ENCODE assay signal across 10 cellular contexts in the genomic region with DNA sequence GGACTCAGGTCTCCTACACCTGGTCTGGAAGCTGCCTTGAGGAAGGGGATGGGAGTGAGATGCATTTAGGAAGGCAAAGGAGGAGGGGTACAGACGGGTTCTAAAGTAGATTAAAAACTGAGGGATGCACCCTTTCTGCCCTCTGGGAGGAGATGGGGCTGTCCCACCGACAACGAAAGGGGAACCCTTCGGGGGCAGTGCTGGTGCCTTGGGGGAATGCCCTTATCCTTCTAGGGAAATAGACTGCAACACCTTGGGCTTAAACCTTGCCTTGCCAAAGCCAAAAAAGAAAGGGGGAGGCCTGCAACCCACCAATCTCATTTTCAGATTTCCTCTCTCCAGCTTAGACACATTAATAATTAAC.
DNase-seq lines count a peak whose midpoint lies in the region; ATAC-seq, FAIRE-seq and TF ChIP-seq lines count a peak whose summit lies in the region.
"Had no signal": no experiment of that assay in that cellular context is flagged by ENCODE, and none has a peak within 500 bp of the region (broad histone marks: within the 10 kb centered on the region; RNA-seq: fewer than 3 reads in every experiment).

No MANE protein-coding gene starts in this region.

- ATAC-seq in Right ventricle myocardium superior (ENCODE audit: poor library complexity) (no peak), left lobe of liver (peak; percentile 2), GM19397 (IDR thresholded peaks at IDR 0.05; ENCODE audit: unreplicated experiment) (no peak)

- TF ChIP-seq POLR2A in vagina (IDR thresholded peaks at IDR 0.05) = no peak

- DNase-seq in left ventricle myocardium inferior = no peak
- DNase-seq in Right ventricle myocardium superior = no peak
- no peak for DNase-seq in NT2/D1 (ENCODE audit: low read depth, low spot score)
- no peak for DNase-seq in left lobe of liver (ENCODE audit: low spot score)
- DNase-seq in vagina (ENCODE audit: extremely low spot score in 2 of 2) = no peak
- no peak for DNase-seq in urothelium cell line (ENCODE audit: low spot score)
- DNase-seq in NCI-H1930 (lab: John Stamatoyannopoulos, UW) = no peak
- DNase-seq: NCI-H2081 had no signal

- no peak for FAIRE-seq in urothelium cell line (lab: Jason Lieb, UNC)
- FAIRE-seq: endothelial cell of umbilical vein had no signal

- H3K36me3 ChIP-seq in left ventricle myocardium inferior (no peaks in the 10 kb centered on the region), NT2/D1 (ENCODE audit: insufficient read depth, insufficient read length, low read length) (no peaks in the 10 kb centered on the region), vagina (no peaks in the 10 kb centered on the region)

- TF ChIP-seq CTCF in left ventricle myocardium inferior (IDR thresholded peaks at IDR 0.05; ENCODE audit: borderline replicate concordance) (no peak), vagina (IDR thresholded peaks at IDR 0.05) (no peak)

- H3K4me1 ChIP-seq in left ventricle myocardium inferior (peaks cover 56% of the 10 kb centered on the region), NT2/D1 (ENCODE audit: insufficient read depth, insufficient read length) (peaks cover 5% of the 10 kb centered on the region), vagina (peaks cover 23% of the 10 kb centered on the region)

- H3K4me3 ChIP-seq in left ventricle myocardium inferior (peak overlapping the region; percentile 72), NT2/D1 (ENCODE audit: insufficient read length, low read depth) (peak overlapping the region; percentile 6), vagina (peak overlapping the region; percentile 35 to 49)

- H3K27me3 ChIP-seq in left ventricle myocardium inferior (ENCODE audit: low read depth) = peaks cover 34% of the 10 kb centered on the region
- H3K27me3 ChIP-seq in NT2/D1 (ENCODE audit: insufficient read depth, insufficient read length) = peaks cover 73% of the 10 kb centered on the region
- H3K27me3 ChIP-seq in vagina = no peaks in the 10 kb centered on the region

- H3K9ac ChIP-seq in NT2/D1 (ENCODE audit: insufficient read length, low read depth) = no peak overlapping the region

- H3K27ac ChIP-seq in left ventricle myocardium inferior (replicated peaks) (peak overlapping the region; percentile 71), vagina (no peak overlapping the region)

- intact Hi-C loops in left ventricle myocardium inferior (cut with micrococcal nuclease) (no loop called here), Right ventricle myocardium superior (cut with DNase I) (no loop called here), vagina (cut with DNase I) (no loop called here)

- H3K9me3 ChIP-seq in left ventricle myocardium inferior (replicated peaks) (no peaks in the 10 kb centered on the region), NT2/D1 (ENCODE audit: insufficient read depth, low read length) (no peaks in the 10 kb centered on the region), vagina (no peaks in the 10 kb centered on the region)

Comparison
In these comparisons a context has a peak if more than half of its experiments do, and no peak if none do; other contexts are left out.
1. H3K4me3 ChIP-seq: peak in every context shown above with its lines; median percentile 72 in left ventricle myocardium inferior; 42 in vagina; 6 in NT2/D1.